ENCODE assay signal across 8 cellular contexts in genomic region chr5:149959406-149960236, GRCh38. TPM values are rescaled to one million over a fixed set of nuclear protein-coding genes. Genes with fewer than 3 reads are reported as not detected.
DNase-seq lines count a peak whose midpoint lies in the region; ATAC-seq and TF ChIP-seq lines count a peak whose summit lies in the region.

No MANE protein-coding gene starts in this region.

- peak overlapping the region; percentile 93 for H3K27ac Mint-ChIP-seq in T-helper 1 cell treated with Interleukin-12 subunit alpha and Interleukin-12 subunit beta and Interleukin-4 antibody, amounts not matched to agents 30 μg/mL and 1 μg/mL, for 36 hours

- WGBS in body of pancreas, 2 donors: 41 to 44% methylated on average over 14 of the region's 14 CpGs

- H3K4me1 Mint-ChIP-seq in T-helper 1 cell treated with Interleukin-12 subunit alpha and Interleukin-12 subunit beta and Interleukin-4 antibody, amounts not matched to agents 30 μg/mL and 1 μg/mL, for 36 hours (ENCODE audit: low read depth): peaks cover 27% of the 10 kb centered on the region

- DNase-seq in EH (ENCODE audit: low read depth) (peak; percentile 57), body of pancreas (peak in 1 of 4 donors; percentile 18), islet precursor cell (peak; percentile 49), SHP77 treated with DMSO at 0.1 percent for 48 hours (lab: John Stamatoyannopoulos, UW) (no peak)
- DNase-seq in stimulated activated CD4-positive, alpha-beta T cell treated with anti-CD3 and anti-CD28 coated beads, Interleukin-15, amount 100 ng/mL, for 48 hours (ENCODE audit: low read depth in 2 of 2): peak; percentile 39 to 46

- H3K27me3 Mint-ChIP-seq in T-helper 1 cell treated with Interleukin-12 subunit alpha and Interleukin-12 subunit beta and Interleukin-4 antibody, amounts not matched to agents 30 μg/mL and 1 μg/mL, for 36 hours (ENCODE audit: low read depth): no peaks in the 10 kb centered on the region

- TF ChIP-seq CTCF in body of pancreas (IDR thresholded peaks at IDR 0.05): peak; percentile 10 to 61 (median 34)

- H3K9me3 ChIP-seq in HUES6 (ENCODE audit: control insufficient read depth, insufficient read depth, low read depth, low read length) (no peaks in the 10 kb centered on the region), body of pancreas (no peaks in the 10 kb centered on the region)

- no peaks in the 10 kb centered on the region for H3K36me3 ChIP-seq in HUES6 (ENCODE audit: control insufficient read depth, insufficient read depth, low read length)
- no peaks in the 10 kb centered on the region for H3K36me3 ChIP-seq in body of pancreas (replicated peaks in 1 of 2; ENCODE audit: insufficient read depth in 1 of 2, low read depth in 2 of 2)

- intact Hi-C loops in body of pancreas (cut with DNase I): no loop called here

- peak overlapping the region; percentile 32 for H3K9ac ChIP-seq in HUES6 (ENCODE audit: low read length)

- ATAC-seq in body of pancreas (no peak), HG02981 (IDR thresholded peaks at IDR 0.05; ENCODE audit: unreplicated experiment) (no peak)

- no peak overlapping the region for H3K27ac ChIP-seq in HUES6 (ENCODE audit: low read depth, low read length)
- peak overlapping the region; percentile 82 to 91 (median 89) for H3K27ac ChIP-seq in body of pancreas

- H3K27me3 ChIP-seq in HUES6 (ENCODE audit: control insufficient read depth, insufficient read depth, low read length) (peaks cover 6% of the 10 kb centered on the region; the same call in 1 of the 2 replicates), body of pancreas (no peaks in the 10 kb centered on the region)

- TF ChIP-seq POLR2A in body of pancreas (IDR thresholded peaks at IDR 0.05): no peak

- no peaks in the 10 kb centered on the region for H3K9me3 Mint-ChIP-seq in T-helper 1 cell treated with Interleukin-12 subunit alpha and Interleukin-12 subunit beta and Interleukin-4 antibody, amounts not matched to agents 30 μg/mL and 1 μg/mL, for 36 hours

- H3K4me1 ChIP-seq in HUES6 (ENCODE audit: control insufficient read depth, insufficient read depth, low read length) (peaks cover 13% of the 10 kb centered on the region), body of pancreas (peaks cover 18% of the 10 kb centered on the region)

- H3K4me3 ChIP-seq in HUES6 (ENCODE audit: low read depth, low read length): peak overlapping the region; percentile 83
- H3K4me3 ChIP-seq in body of pancreas: peak overlapping the region in 1 of 2 donors; percentile 45

- peaks cover 2% of the 10 kb centered on the region for H3K36me3 Mint-ChIP-seq in T-helper 1 cell treated with Interleukin-12 subunit alpha and Interleukin-12 subunit beta and Interleukin-4 antibody, amounts not matched to agents 30 μg/mL and 1 μg/mL, for 36 hours (ENCODE audit: low read depth)

- peak overlapping the region; percentile 84 for H3K4me3 Mint-ChIP-seq in T-helper 1 cell treated with Interleukin-12 subunit alpha and Interleukin-12 subunit beta and Interleukin-4 antibody, amounts not matched to agents 30 μg/mL and 1 μg/mL, for 36 hours

RNA-seq across cellular contexts. Expression of gene SLC26A2, which starts 0.9 kb away (rescaled TPM):
- 1 to 10 TPM; 2.3 to 6.5 TPM for total RNA-seq in body of pancreas

RNA-seq across cellular contexts. Expression of gene PDE6A, which starts 15.0 kb away (rescaled TPM):
- total RNA-seq in body of pancreas: not detected

RNA-seq across cellular contexts. Expression of gene TIGD6, which starts 40.8 kb away (rescaled TPM):
- total RNA-seq in body of pancreas: 1 to 10 TPM; 2.1 to 3.0 TPM

RNA-seq across cellular contexts. Expression of gene HMGXB3, which starts 40.9 kb away (rescaled TPM):
- total RNA-seq in body of pancreas: 10 to 100 TPM; 22.6 to 43.5 TPM
